In the genomic region with DNA sequence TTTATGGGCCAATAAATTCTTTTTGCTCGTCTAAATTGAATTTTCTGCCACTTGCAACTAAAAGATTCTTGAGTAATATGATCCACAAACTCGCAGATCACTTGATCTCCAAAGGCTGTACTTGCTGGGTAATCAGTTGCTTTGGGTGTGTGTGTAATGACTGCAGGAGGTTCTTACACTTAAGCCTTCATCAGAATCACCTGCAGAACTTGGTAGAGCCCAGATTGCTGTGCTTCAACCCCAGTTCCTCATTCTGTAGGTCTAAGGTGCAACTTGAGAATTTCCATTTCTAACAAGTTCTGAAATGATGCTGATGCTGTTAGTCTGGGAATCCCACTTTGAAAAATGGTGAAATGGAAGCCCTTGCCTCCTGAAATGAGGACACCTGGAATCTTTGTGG, we compare ENCODE assay signal across 29 cellular contexts.
"Had no signal": no experiment of that assay in that cellular context is flagged by ENCODE, and none has a peak within 500 bp of the region (broad histone marks: within the 10 kb centered on the region; RNA-seq: fewer than 3 reads in every experiment).

No MANE protein-coding gene starts in this region.

- H3K9me3 ChIP-seq: ascending aorta, breast epithelium, esophagus muscularis mucosa, gastrocnemius medialis had no signal

- H3K36me3 Mint-ChIP-seq: activated naive CD4-positive, alpha-beta T cell treated with anti-CD3 and anti-CD28 coated beads, Interleukin-2, amount 10 ng/mL, durations not matched to agents 7 days and 5 days; brain had no signal

- H3K27me3 ChIP-seq: ascending aorta, breast epithelium, foreskin keratinocyte, gastrocnemius medialis had no signal

- ATAC-seq: activated CD4-positive, alpha-beta T cell treated with anti-CD3 and anti-CD28 coated beads for 36 hours; activated CD8-positive, alpha-beta memory T cell treated with anti-CD3 and anti-CD28 coated beads, Interleukin-2, amount 10 ng/mL, durations not matched to agents 7 days and 5 days; activated naive CD4-positive, alpha-beta T cell treated with anti-CD3 and anti-CD28 coated beads, Interleukin-2, amount 50 U/mL, for 72 hours; activated T-cell treated with anti-CD3 and anti-CD28 coated beads, Interleukin-2, amount 50 U/mL, for 72 hours; effector memory CD8-positive, alpha-beta T cell; foreskin keratinocyte; gastrocnemius medialis; heart left ventricle had no signal

- H3K4me3 ChIP-seq: ascending aorta, breast epithelium, esophagus muscularis mucosa, gastrocnemius medialis, heart left ventricle had no signal

- DNase-seq: activated CD4-positive, alpha-beta memory T cell treated with anti-CD3 and anti-CD28 coated beads, Interleukin-2, amount 10 ng/mL, durations not matched to agents 7 days and 5 days; activated CD4-positive, alpha-beta T cell treated with anti-CD3 and anti-CD28 coated beads for 36 hours; activated CD4-positive, alpha-beta T cell treated with anti-CD3 and anti-CD28 coated beads, Interleukin-2, amount 10 ng/mL, durations not matched to agents 24 days and 14 days; activated CD4-positive, CD25-positive, alpha-beta regulatory T cell; activated CD4-positive, CD25-positive, alpha-beta regulatory T cell treated with anti-CD3 and anti-CD28 coated beads, Interleukin-2, amount 50 U/mL, for 72 hours; activated CD8-positive, alpha-beta memory T cell treated with anti-CD3 and anti-CD28 coated beads, Interleukin-2, amount 10 ng/mL, durations not matched to agents 7 days and 5 days; activated CD8-positive, alpha-beta memory T cell treated with anti-CD3 and anti-CD28 coated beads, Interleukin-2, amount 50 U/mL, for 4 hours; activated gamma-delta T cell; activated naive CD4-positive, alpha-beta T cell; activated naive CD4-positive, alpha-beta T cell treated with anti-CD3 and anti-CD28 coated beads, Interleukin-2, amount 10 ng/mL, durations not matched to agents 7 days and 5 days; activated naive CD8-positive, alpha-beta T cell treated with anti-CD3 and anti-CD28 coated beads, Interleukin-2, amount 10 ng/mL, durations not matched to agents 7 days and 5 days; activated T-cell treated with anti-CD3 and anti-CD28 coated beads, Interleukin-2, amount 50 U/mL, for 24 hours; activated T-cell treated with anti-CD3 and anti-CD28 coated beads, Interleukin-2, amount 50 U/mL, for 72 hours; cortex of kidney; dermis blood vessel endothelial cell; effector CD4-positive, alpha-beta T cell; effector memory CD8-positive, alpha-beta T cell; erythroblast; foreskin keratinocyte; gastrocnemius medialis; glutamatergic neuron; heart left ventricle; T-helper 2 cell had no signal

- H3K4me3 Mint-ChIP-seq: activated CD4-positive, alpha-beta memory T cell treated with anti-CD3 and anti-CD28 coated beads, Interleukin-2, amount 10 ng/mL, durations not matched to agents 7 days and 5 days; activated CD4-positive, alpha-beta T cell treated with anti-CD3 and anti-CD28 coated beads for 36 hours; activated CD4-positive, alpha-beta T cell treated with anti-CD3 and anti-CD28 coated beads, Interleukin-2, amount 10 ng/mL, durations not matched to agents 24 days and 14 days; activated CD8-positive, alpha-beta memory T cell treated with anti-CD3 and anti-CD28 coated beads, Interleukin-2, amount 10 ng/mL, durations not matched to agents 7 days and 5 days; activated naive CD4-positive, alpha-beta T cell treated with anti-CD3 and anti-CD28 coated beads, Interleukin-2, amount 10 ng/mL, durations not matched to agents 7 days and 5 days; activated naive CD8-positive, alpha-beta T cell treated with anti-CD3 and anti-CD28 coated beads, Interleukin-2, amount 10 ng/mL, durations not matched to agents 7 days and 5 days; activated T-cell treated with anti-CD3 and anti-CD28 coated beads, Interleukin-2, amount 50 U/mL, for 24 hours; activated T-cell treated with anti-CD3 and anti-CD28 coated beads, Interleukin-2, amount 50 U/mL, for 72 hours; brain; central memory CD8-positive, alpha-beta T cell; effector memory CD8-positive, alpha-beta T cell had no signal

- H3K4me1 Mint-ChIP-seq: brain had no signal

- H3K36me3 ChIP-seq: ascending aorta, breast epithelium, esophagus muscularis mucosa, gastrocnemius medialis, heart left ventricle had no signal

- H3K4me1 ChIP-seq: ascending aorta, breast epithelium, esophagus muscularis mucosa, gastrocnemius medialis, heart left ventricle had no signal

- H3K27ac ChIP-seq: ascending aorta, breast epithelium, esophagus muscularis mucosa, foreskin keratinocyte, gastrocnemius medialis, heart left ventricle had no signal

- H3K9me3 Mint-ChIP-seq: activated CD4-positive, alpha-beta memory T cell treated with anti-CD3 and anti-CD28 coated beads, Interleukin-2, amount 10 ng/mL, durations not matched to agents 7 days and 5 days; activated T-cell treated with anti-CD3 and anti-CD28 coated beads, Interleukin-2, amount 50 U/mL, for 24 hours; effector memory CD8-positive, alpha-beta T cell had no signal

- H3K27ac Mint-ChIP-seq: activated CD4-positive, alpha-beta memory T cell treated with anti-CD3 and anti-CD28 coated beads, Interleukin-2, amount 10 ng/mL, durations not matched to agents 7 days and 5 days; activated CD4-positive, alpha-beta T cell treated with anti-CD3 and anti-CD28 coated beads for 36 hours; activated CD4-positive, alpha-beta T cell treated with anti-CD3 and anti-CD28 coated beads, Interleukin-2, amount 10 ng/mL, durations not matched to agents 24 days and 14 days; activated CD8-positive, alpha-beta memory T cell treated with anti-CD3 and anti-CD28 coated beads, Interleukin-2, amount 10 ng/mL, durations not matched to agents 7 days and 5 days; activated naive CD4-positive, alpha-beta T cell treated with anti-CD3 and anti-CD28 coated beads, Interleukin-2, amount 10 ng/mL, durations not matched to agents 7 days and 5 days; activated naive CD4-positive, alpha-beta T cell treated with anti-CD3 and anti-CD28 coated beads, Interleukin-2, amount 50 U/mL, for 72 hours; activated naive CD8-positive, alpha-beta T cell treated with anti-CD3 and anti-CD28 coated beads, Interleukin-2, amount 10 ng/mL, durations not matched to agents 7 days and 5 days; activated T-cell treated with anti-CD3 and anti-CD28 coated beads, Interleukin-2, amount 50 U/mL, for 24 hours; activated T-cell treated with anti-CD3 and anti-CD28 coated beads, Interleukin-2, amount 50 U/mL, for 72 hours; brain; effector memory CD8-positive, alpha-beta T cell had no signal
